ENCODE assay signal across 1 cellular context in the genomic region with DNA sequence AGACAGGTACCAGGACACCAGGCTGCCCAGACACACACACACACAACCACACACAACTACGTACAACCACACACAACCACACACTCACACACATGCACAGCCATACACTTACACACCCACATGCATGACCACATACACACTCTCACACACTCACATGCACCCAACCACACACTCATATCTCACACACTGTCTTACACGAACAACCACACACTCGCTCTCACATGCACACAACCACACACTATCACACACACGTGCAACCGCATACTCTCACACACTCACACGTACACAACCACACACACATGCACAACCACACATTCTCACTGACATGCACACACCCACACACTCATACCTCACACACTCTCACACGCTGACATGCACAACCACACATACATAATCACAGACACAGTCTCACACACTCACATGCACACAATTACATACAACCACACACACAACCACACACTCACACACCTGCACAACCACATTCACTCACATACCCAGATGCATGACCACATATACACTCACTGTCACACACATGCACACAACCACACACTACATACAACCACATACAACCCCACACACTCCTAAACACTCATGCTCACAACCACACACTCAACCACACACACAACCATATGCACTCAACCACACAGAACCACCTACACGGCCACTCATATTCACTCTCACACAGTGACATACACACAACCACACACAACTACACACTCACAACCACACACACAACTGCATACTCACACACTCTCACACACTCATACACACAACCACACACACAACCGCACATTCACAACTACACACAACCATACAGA.
TF ChIP-seq lines count a peak whose summit lies in the region.

No MANE protein-coding gene starts in this region.

TF ChIP-seq in HEK293, 187 proteins besides CTCF, POLR2A, EP300 and RAD21 (continued from another document):
- TF ChIP-seq, protein P1, sequence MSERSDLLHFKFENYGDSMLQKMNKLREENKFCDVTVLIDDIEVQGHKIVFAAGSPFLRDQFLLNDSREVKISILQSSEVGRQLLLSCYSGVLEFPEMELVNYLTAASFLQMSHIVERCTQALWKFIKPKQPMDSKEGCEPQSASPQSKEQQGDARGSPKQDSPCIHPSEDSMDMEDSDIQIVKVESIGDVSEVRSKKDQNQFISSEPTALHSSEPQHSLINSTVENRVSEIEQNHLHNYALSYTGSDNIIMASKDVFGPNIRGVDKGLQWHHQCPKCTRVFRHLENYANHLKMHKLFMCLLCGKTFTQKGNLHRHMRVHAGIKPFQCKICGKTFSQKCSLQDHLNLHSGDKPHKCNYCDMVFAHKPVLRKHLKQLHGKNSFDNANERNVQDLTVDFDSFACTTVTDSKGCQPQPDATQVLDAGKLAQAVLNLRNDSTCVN (tag by site-specific recombination; optimal IDR thresholded peaks at IDR 0.05) = no peak
- TF ChIP-seq ZNF488 (tag by site-specific recombination; IDR thresholded peaks at IDR 0.05) (peak; percentile 52), HOXA7 (CRISPR knock-in tag; IDR thresholded peaks at IDR 0.05; ENCODE audit: borderline replicate concordance) (no peak), ZNF391 (tag by site-specific recombination; IDR thresholded peaks at IDR 0.05; ENCODE audit: borderline replicate concordance, low read depth) (no peak), ZIC2 (tag by site-specific recombination; IDR thresholded peaks at IDR 0.05) (peak; percentile 15; the same call in 1 of the 2 replicates), EGR2 (tag by site-specific recombination; IDR thresholded peaks at IDR 0.05; ENCODE audit: low read depth) (peak; percentile 59; the same call in 1 of the 2 replicates), SCRT1 (tag by site-specific recombination; IDR thresholded peaks at IDR 0.05; ENCODE audit: borderline replicate concordance) (no peak), HIC1 (tag by site-specific recombination; IDR thresholded peaks at IDR 0.05) (peak; percentile 28; the same call in 1 of the 2 replicates), ZNF404 (tag by site-specific recombination; IDR thresholded peaks at IDR 0.05) (no peak), ZNF169 (tag by site-specific recombination; IDR thresholded peaks at IDR 0.05) (0 out of 2 replicates have a peak, but pooled peaks have one; percentile 15), ZNF394 (tag by site-specific recombination; IDR thresholded peaks at IDR 0.05; ENCODE audit: borderline replicate concordance) (no peak), ZNF10 (tag by site-specific recombination; IDR thresholded peaks at IDR 0.05) (no peak), ZNF416 (tag by site-specific recombination; IDR thresholded peaks at IDR 0.05) (peak; percentile 35; the same call in 1 of the 2 replicates), ZNF549 (tag by site-specific recombination; IDR thresholded peaks at IDR 0.05) (no peak), ZBTB7A (tag by site-specific recombination; IDR thresholded peaks at IDR 0.05; ENCODE audit: low read depth) (no peak), ZNF510 (tag by site-specific recombination; IDR thresholded peaks at IDR 0.05; ENCODE audit: insufficient replicate concordance) (no peak), YY2 (tag by site-specific recombination; IDR thresholded peaks at IDR 0.05) (no peak), ZNF426 (tag by site-specific recombination; IDR thresholded peaks at IDR 0.05) (no peak), KLF10 (tag by site-specific recombination; IDR thresholded peaks at IDR 0.05) (no peak), ZNF747 (tag by site-specific recombination; IDR thresholded peaks at IDR 0.05) (peak; percentile 77; the same call in 1 of the 2 replicates), KLF8 (tag by site-specific recombination; IDR thresholded peaks at IDR 0.05) (no peak), ZNF138 (tag by site-specific recombination; IDR thresholded peaks at IDR 0.05; ENCODE audit: borderline replicate concordance) (no peak), PRDM2 (tag by site-specific recombination; IDR thresholded peaks at IDR 0.05; ENCODE audit: borderline replicate concordance) (peak; percentile 94; the same call in 1 of the 2 replicates), ZFHX2 (tag by site-specific recombination; conservative IDR thresholded peaks at IDR 0.05) (peak; percentile 77), ZNF157 (tag by site-specific recombination; IDR thresholded peaks at IDR 0.05) (peak; percentile 17; the same call in 1 of the 2 replicates), ZNF239 (tag by site-specific recombination; IDR thresholded peaks at IDR 0.05) (peak; percentile 18; the same call in 1 of the 2 replicates)
- TF ChIP-seq, protein P2, sequence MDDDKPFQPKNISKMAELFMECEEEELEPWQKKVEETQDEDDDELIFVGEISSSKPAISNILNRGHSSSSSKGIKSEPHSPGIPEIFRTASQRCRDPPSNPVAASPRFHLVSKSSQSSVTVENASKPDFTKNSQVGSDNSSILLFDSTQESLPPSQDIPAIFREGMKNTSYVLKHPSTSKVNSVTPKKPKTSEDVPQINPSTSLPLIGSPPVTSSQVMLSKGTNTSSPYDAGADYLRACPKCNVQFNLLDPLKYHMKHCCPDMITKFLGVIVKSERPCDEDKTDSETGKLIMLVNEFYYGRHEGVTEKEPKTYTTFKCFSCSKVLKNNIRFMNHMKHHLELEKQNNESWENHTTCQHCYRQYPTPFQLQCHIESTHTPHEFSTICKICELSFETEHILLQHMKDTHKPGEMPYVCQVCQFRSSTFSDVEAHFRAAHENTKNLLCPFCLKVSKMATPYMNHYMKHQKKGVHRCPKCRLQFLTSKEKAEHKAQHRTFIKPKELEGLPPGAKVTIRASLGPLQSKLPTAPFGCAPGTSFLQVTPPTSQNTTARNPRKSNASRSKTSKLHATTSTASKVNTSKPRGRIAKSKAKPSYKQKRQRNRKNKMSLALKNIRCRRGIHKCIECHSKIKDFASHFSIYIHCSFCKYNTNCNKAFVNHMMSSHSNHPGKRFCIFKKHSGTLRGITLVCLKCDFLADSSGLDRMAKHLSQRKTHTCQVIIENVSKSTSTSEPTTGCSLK (tag by site-specific recombination; IDR thresholded peaks at IDR 0.05) = 0 out of 2 replicates have a peak, but pooled peaks have one; percentile 73
- TF ChIP-seq, protein P3, sequence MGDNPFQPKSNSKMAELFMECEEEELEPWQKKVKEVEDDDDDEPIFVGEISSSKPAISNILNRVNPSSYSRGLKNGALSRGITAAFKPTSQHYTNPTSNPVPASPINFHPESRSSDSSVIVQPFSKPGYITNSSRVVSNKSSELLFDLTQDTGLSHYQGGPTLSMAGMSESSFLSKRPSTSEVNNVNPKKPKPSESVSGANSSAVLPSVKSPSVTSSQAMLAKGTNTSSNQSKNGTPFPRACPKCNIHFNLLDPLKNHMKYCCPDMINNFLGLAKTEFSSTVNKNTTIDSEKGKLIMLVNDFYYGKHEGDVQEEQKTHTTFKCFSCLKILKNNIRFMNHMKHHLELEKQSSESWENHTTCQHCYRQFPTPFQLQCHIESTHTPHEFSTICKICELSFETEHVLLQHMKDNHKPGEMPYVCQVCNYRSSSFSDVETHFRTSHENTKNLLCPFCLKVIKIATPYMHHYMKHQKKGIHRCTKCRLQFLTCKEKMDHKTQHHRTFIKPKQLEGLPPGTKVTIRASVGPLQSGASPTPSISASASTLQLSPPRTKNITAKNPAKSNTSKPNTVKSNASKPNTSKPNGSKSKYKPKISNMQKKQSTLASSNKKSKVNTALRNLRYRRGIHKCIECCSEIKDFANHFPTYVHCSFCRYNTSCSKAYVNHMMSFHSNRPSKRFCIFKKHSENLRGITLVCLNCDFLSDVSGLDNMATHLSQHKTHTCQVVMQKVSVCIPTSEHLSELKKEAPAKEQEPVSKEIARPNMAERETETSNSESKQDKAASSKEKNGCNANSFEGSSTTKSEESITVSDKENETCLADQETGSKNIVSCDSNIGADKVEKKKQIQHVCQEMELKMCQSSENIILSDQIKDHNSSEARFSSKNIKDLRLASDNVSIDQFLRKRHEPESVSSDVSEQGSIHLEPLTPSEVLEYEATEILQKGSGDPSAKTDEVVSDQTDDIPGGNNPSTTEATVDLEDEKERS (tag by site-specific recombination; IDR thresholded peaks at IDR 0.05) = no peak
- TF ChIP-seq, protein P4, sequence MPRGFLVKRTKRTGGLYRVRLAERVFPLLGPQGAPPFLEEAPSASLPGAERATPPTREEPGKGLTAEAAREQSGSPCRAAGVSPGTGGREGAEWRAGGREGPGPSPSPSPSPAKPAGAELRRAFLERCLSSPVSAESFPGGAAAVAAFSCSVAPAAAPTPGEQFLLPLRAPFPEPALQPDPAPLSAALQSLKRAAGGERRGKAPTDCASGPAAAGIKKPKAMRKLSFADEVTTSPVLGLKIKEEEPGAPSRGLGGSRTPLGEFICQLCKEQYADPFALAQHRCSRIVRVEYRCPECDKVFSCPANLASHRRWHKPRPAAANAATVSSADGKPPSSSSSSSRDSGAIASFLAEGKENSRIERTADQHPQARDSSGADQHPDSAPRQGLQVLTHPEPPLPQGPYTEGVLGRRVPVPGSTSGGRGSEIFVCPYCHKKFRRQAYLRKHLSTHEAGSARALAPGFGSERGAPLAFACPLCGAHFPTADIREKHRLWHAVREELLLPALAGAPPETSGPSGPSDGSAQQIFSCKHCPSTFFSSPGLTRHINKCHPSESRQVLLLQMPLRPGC (tag by site-specific recombination; IDR thresholded peaks at IDR 0.05) = no peak
